ENCODE assay signal across 8 cellular contexts in genomic region chr12:122024132-122024785, GRCh38. TPM values are rescaled to one million over a fixed set of nuclear protein-coding genes. Genes with fewer than 3 reads are reported as not detected.
DNase-seq lines count a peak whose midpoint lies in the region; ATAC-seq, FAIRE-seq and TF ChIP-seq lines count a peak whose summit lies in the region.

No MANE protein-coding gene starts in this region.

- peak overlapping the region; percentile 74 for H3K4me2 ChIP-seq in K562 (ENCODE audit: insufficient read depth, low read length)

- H3K9me1 ChIP-seq in K562 (ENCODE audit: control insufficient read depth, insufficient read depth, low read length) = peaks cover 1% of the 10 kb centered on the region

- H3K36me3 Mint-ChIP-seq in activated CD4-positive, alpha-beta T cell treated with anti-CD3 and anti-CD28 coated beads, Interleukin-2, amount 10 ng/mL, durations not matched to agents 7 days and 5 days (ENCODE audit: low read depth) = peaks cover 5% of the 10 kb centered on the region

- POLR2A ChIA-PET in activated CD4-positive, alpha-beta T cell treated with anti-CD3 and anti-CD28 coated beads, Interleukin-2, amount 10 ng/mL, durations not matched to agents 7 days and 5 days (lab: Charles Lee) = interaction anchor here (0.6 kb wide), 1 partner anchor 31 kb away, joined by 3 read pairs; no protein-coding TSS in a partner anchor
- POLR2A ChIA-PET in K562 (lab: Yijun Ruan, JAX) = interaction anchor here (0.5 to 1.2 kb wide), 6 partner anchors 9 to 116 kb away, joined by 3 to 4 read pairs (median 3); no protein-coding TSS in a partner anchor

- H3K36me3 ChIP-seq in K562 (ENCODE audit: control insufficient read depth, insufficient read depth, low read length) (no peaks in the 10 kb centered on the region), lung (ENCODE audit: control insufficient read depth in 2 of 2, insufficient read depth in 2 of 2, low read length in 2 of 2) (no peaks in the 10 kb centered on the region), urinary bladder (ENCODE audit: insufficient read depth) (no peaks in the 10 kb centered on the region)

- no peaks in the 10 kb centered on the region; the same call in 1 of the 2 replicates for H3K9me3 ChIP-seq in K562 (replicated peaks; ENCODE audit: control insufficient read depth, insufficient read depth, low read depth, low read length)
- no peaks in the 10 kb centered on the region for H3K9me3 ChIP-seq in lung (ENCODE audit: control insufficient read depth in 2 of 2, insufficient read depth in 1 of 2, low read length in 1 of 2)

- in situ Hi-C loops in K562 (cut with MboI) = no loop called here

- H3K9ac ChIP-seq in K562 (ENCODE audit: insufficient read depth in 1 of 2, low read depth in 2 of 2, low read length in 2 of 2) = peak overlapping the region; percentile 80 to 98; a peak in 3 of 4 replicates

- H3K79me2 ChIP-seq in K562 (ENCODE audit: control insufficient read depth, insufficient read depth, low read length) = peaks cover 68% of the 10 kb centered on the region

- no TSS peak for BruUV-seq in K562 (replicated peaks; lab: Mats Ljungman, UMichigan)

- H3K27me3 ChIP-seq in K562 (ENCODE audit: control insufficient read depth in 2 of 2, insufficient read depth in 2 of 2, low read length in 2 of 2) = no peaks in the 10 kb centered on the region; a peak in 1 of 5 replicates
- H3K27me3 ChIP-seq in lung (ENCODE audit: control insufficient read depth, insufficient read depth) = no peaks in the 10 kb centered on the region

- no peak for TF ChIP-seq EP300 in K562 (IDR thresholded peaks at IDR 0.05; ENCODE audit: low read length)

- H3K4me1 ChIP-seq in K562 (replicated peaks in 1 of 2; ENCODE audit: control insufficient read depth in 2 of 2, insufficient read depth in 2 of 2, low read length in 2 of 2) (peaks cover 17 to 52% of the 10 kb centered on the region in 2 experiments), lung (ENCODE audit: control insufficient read depth in 2 of 2, insufficient read depth in 2 of 2, low read length in 2 of 2) (peaks cover 0 to 15% of the 10 kb centered on the region in 2 donors), urinary bladder (ENCODE audit: insufficient read depth) (no peaks in the 10 kb centered on the region)

- no peak for TF ChIP-seq POLR2A in K562 (conservative IDR thresholded peaks at IDR 0.05)

- H3K27ac ChIP-seq in K562 (ENCODE audit: extremely low read depth, low read depth, low read length) (peak overlapping the region; percentile 93), lung (ENCODE audit: low read depth in 1 of 2, low read length in 1 of 2) (peak overlapping the region; percentile 26 to 69), urinary bladder (ENCODE audit: low read depth) (peak overlapping the region; percentile 62)

- no peak overlapping the region for H3K27ac Mint-ChIP-seq in activated CD4-positive, alpha-beta T cell treated with anti-CD3 and anti-CD28 coated beads, Interleukin-2, amount 10 ng/mL, durations not matched to agents 7 days and 5 days

- H3K4me3 ChIP-seq in K562 (peak overlapping the region; percentile 73), lung (no peak overlapping the region), urinary bladder (ENCODE audit: low read depth, low read length) (peak overlapping the region; percentile 96)

- TF ChIP-seq CTCF in K562 (IDR thresholded peaks at IDR 0.05 in 2 of 3, conservative IDR thresholded peaks at IDR 0.05 in 1 of 3; ENCODE audit: insufficient read depth in 2 of 3, low read depth in 1 of 3, low read length in 3 of 3) (peak in 1 of 3 experiments; percentile 12; a peak in 1 of 6 replicates), lung (IDR thresholded peaks at IDR 0.05; ENCODE audit: control extremely low read depth, extremely low read depth) (no peak)

- peak; percentile 84 for FAIRE-seq in K562 (lab: Jason Lieb, UNC)

- H3K27me3 Mint-ChIP-seq in activated CD4-positive, alpha-beta T cell treated with anti-CD3 and anti-CD28 coated beads, Interleukin-2, amount 10 ng/mL, durations not matched to agents 7 days and 5 days = peaks cover 17% of the 10 kb centered on the region

- CTCF ChIA-PET in activated CD4-positive, alpha-beta T cell treated with anti-CD3 and anti-CD28 coated beads, Interleukin-2, amount 10 ng/mL, durations not matched to agents 7 days and 5 days (lab: Charles Lee) = interaction anchor here (0.7 to 1.7 kb wide), 3 partner anchors 32 to 106 kb away, joined by 3 to 7 read pairs (median 3); partner anchors contain the start of gene CFAP251
- CTCF ChIA-PET in K562 (lab: Yijun Ruan, JAX; ENCODE audit: low intra/inter-chr PET ratio) = no interaction called here

- H2AFZ ChIP-seq in K562 (ENCODE audit: low read depth, low read length) = no peak overlapping the region

- TF ChIP-seq RAD21 in K562 (CRISPR knock-in tag; conservative IDR thresholded peaks at IDR 0.05 in 1 of 2, IDR thresholded peaks at IDR 0.05 in 1 of 2) = no peak

- 17% methylated on average over 16 of the region's 16 CpGs for WGBS in K562 (ENCODE audit: insufficient coverage, low coverage, missing lambda C conversion rate)
- WGBS in lung, 2 donors = 79% methylated on average over 16 of the region's 16 CpGs
- WGBS in urinary bladder = 72% methylated on average over 16 of the region's 16 CpGs

- ATAC-seq in K562 = peak; percentile 47
- no peak for ATAC-seq in lung (ENCODE audit: insufficient read depth, low FRiP score)

- H4K20me1 ChIP-seq in K562 (replicated peaks; ENCODE audit: control insufficient read depth, insufficient read depth, low read length) = peaks cover 5% of the 10 kb centered on the region; the same call in 1 of the 2 replicates

- intact Hi-C loops in K562 (cut with micrococcal nuclease) = loop anchor here (5.0 kb wide), 1 partner anchor 92 kb away; no protein-coding TSS in a partner anchor

- H3K4me1 Mint-ChIP-seq in activated CD4-positive, alpha-beta T cell treated with anti-CD3 and anti-CD28 coated beads, Interleukin-2, amount 10 ng/mL, durations not matched to agents 7 days and 5 days = peaks cover 20% of the 10 kb centered on the region

- H3K9me3 Mint-ChIP-seq in activated CD4-positive, alpha-beta T cell treated with anti-CD3 and anti-CD28 coated beads, Interleukin-2, amount 10 ng/mL, durations not matched to agents 7 days and 5 days = peaks cover 3% of the 10 kb centered on the region

- peak overlapping the region; percentile 22 for H3K4me3 Mint-ChIP-seq in activated CD4-positive, alpha-beta T cell treated with anti-CD3 and anti-CD28 coated beads, Interleukin-2, amount 10 ng/mL, durations not matched to agents 7 days and 5 days

- no peak for DNase-seq in activated CD4-positive, alpha-beta T cell treated with anti-CD3 and anti-CD28 coated beads, Interleukin-2, amount 10 ng/mL, durations not matched to agents 7 days and 5 days
- no peak for DNase-seq in activated CD4-positive, alpha-beta T cell treated with anti-CD3 and anti-CD28 coated beads for 4 hours
- peak in 3 of 4 experiments; percentile 37 to 58 (median 51) for DNase-seq in K562 (ENCODE audit: extremely low read depth in 1 of 4, low spot score in 3 of 4)
- no peak for DNase-seq in lung (ENCODE audit: low spot score)
- no peak for DNase-seq in HuH-7.5 (ENCODE audit: low spot score)
- DNase-seq in midbrain (lab: John Stamatoyannopoulos, UW) = no peak
- DNase-seq in activated CD8-positive, alpha-beta memory T cell treated with anti-CD3 and anti-CD28 coated beads, Interleukin-2, amount 50 U/mL, for 4 hours = no peak

RNA-seq across cellular contexts. Expression of gene BCL7A, which starts 2.6 kb away (rescaled TPM):
- total RNA-seq in activated CD4-positive, alpha-beta T cell treated with anti-CD3 and anti-CD28 coated beads, Interleukin-2, amount 10 ng/mL, durations not matched to agents 7 days and 5 days = 1 to 10 TPM; 8.5 to 8.7 TPM
- 14.3 and 26.5 TPM in 2 replicates for total RNA-seq in K562 (2011; cell fraction: chromatin; rRNA removed; ENCODE audit: low replicate concordance)
- 14.6 and 18.5 TPM in 2 replicates for total RNA-seq in K562 (2011; cell fraction: nucleolus; rRNA removed)
- 12.9 and 13.2 TPM in 2 replicates for total RNA-seq in K562 (2011; cell fraction: nucleoplasm; rRNA removed)
- total RNA-seq in K562 (2014; rRNA removed) = 16.1 and 23.1 TPM in 2 replicates
- total RNA-seq in K562 (2014; rRNA removed; fragmentation: Illumina TruSeq; extraction: Trizol) = 11.0 and 13.6 TPM in 2 replicates
- total RNA-seq in K562 (2015; rRNA removed; fragmentation: Illumina TruSeq; extraction: Trizol) = 14.9 TPM in 2 replicates
- total RNA-seq in K562 (2021) = 19.9 and 21.9 TPM in 2 replicates
- 11.2 and 11.5 TPM in 2 replicates for polyA plus RNA-seq in K562 (2011; rRNA removed)
- polyA plus RNA-seq in K562 (2011; cell fraction: cytosol; rRNA removed) = 13.9 and 19.9 TPM in 2 replicates
- 9.8 and 12.1 TPM in 2 replicates for polyA plus RNA-seq in K562 (2011; cell fraction: nucleus; rRNA removed)
- polyA plus RNA-seq in K562 (2012) = 14.5 and 17.2 TPM in 2 replicates
- 19.5 and 20.1 TPM in 2 replicates for polyA plus RNA-seq in K562 (2014; fragmentation: Illumina TruSeq; extraction: Trizol)
- polyA plus RNA-seq in K562 (2014; fragmentation: Nextera tagmentation; extraction: Ambion mirVana) = under 1 TPM; 0.25 to 0.30 TPM
- polyA plus RNA-seq in K562 (2014; rRNA removed) = 16.8 and 17.1 TPM in 2 replicates
- 9.0 and 9.8 TPM in 2 replicates for polyA minus RNA-seq in K562 (2011; rRNA and poly(A)+ RNA removed)
- 8.2 and 11.0 TPM in 2 replicates for polyA minus RNA-seq in K562 (2011; cell fraction: cytosol; rRNA and poly(A)+ RNA removed)
- 2.8 and 4.3 TPM in 2 replicates for polyA minus RNA-seq in K562 (2011; cell fraction: nucleus; rRNA and poly(A)+ RNA removed)
- 10 to 100 TPM; 13.2 to 21.2 TPM for total RNA-seq in lung
- 1 to 10 TPM; 3.4 to 4.5 TPM for polyA plus RNA-seq in lung
- 7.8 TPM for total RNA-seq in urinary bladder
- polyA plus RNA-seq in urinary bladder = 9.1 TPM

RNA-seq across cellular contexts. Expression of gene MLXIP, which starts 54.3 kb away (rescaled TPM):
- total RNA-seq in activated CD4-positive, alpha-beta T cell treated with anti-CD3 and anti-CD28 coated beads, Interleukin-2, amount 10 ng/mL, durations not matched to agents 7 days and 5 days = 10 to 100 TPM; 45.7 to 46.8 TPM
- 289 and 513 TPM in 2 replicates for total RNA-seq in K562 (2011; cell fraction: chromatin; rRNA removed; ENCODE audit: low replicate concordance)
- 197 and 203 TPM in 2 replicates for total RNA-seq in K562 (2011; cell fraction: nucleolus; rRNA removed)
- 215 and 311 TPM in 2 replicates for total RNA-seq in K562 (2011; cell fraction: nucleoplasm; rRNA removed)
- total RNA-seq in K562 (2014; rRNA removed) = 14.7 and 36.9 TPM in 2 replicates
- 13.8 and 18.1 TPM in 2 replicates for total RNA-seq in K562 (2014; rRNA removed; fragmentation: Illumina TruSeq; extraction: Trizol)
- total RNA-seq in K562 (2015; rRNA removed; fragmentation: Illumina TruSeq; extraction: Trizol) = 25.8 and 28.9 TPM in 2 replicates
- total RNA-seq in K562 (2021) = 65.8 and 66.3 TPM in 2 replicates
- 14.4 and 20.7 TPM in 2 replicates for polyA plus RNA-seq in K562 (2011; rRNA removed)
- polyA plus RNA-seq in K562 (2011; cell fraction: cytosol; rRNA removed) = 9.9 and 11.6 TPM in 2 replicates
- polyA plus RNA-seq in K562 (2011; cell fraction: nucleus; rRNA removed) = 78.1 and 99.4 TPM in 2 replicates
- 33.1 and 37.7 TPM in 2 replicates for polyA plus RNA-seq in K562 (2012)
- 40.7 and 46.7 TPM in 2 replicates for polyA plus RNA-seq in K562 (2014; fragmentation: Illumina TruSeq; extraction: Trizol)
- polyA plus RNA-seq in K562 (2014; fragmentation: Nextera tagmentation; extraction: Ambion mirVana) = 1 to 10 TPM; 2.2 to 3.8 TPM
- 26.0 and 26.5 TPM in 2 replicates for polyA plus RNA-seq in K562 (2014; rRNA removed)
- polyA minus RNA-seq in K562 (2011; rRNA and poly(A)+ RNA removed) = 20.9 and 23.5 TPM in 2 replicates
- polyA minus RNA-seq in K562 (2011; cell fraction: cytosol; rRNA and poly(A)+ RNA removed) = 51.8 and 60.9 TPM in 2 replicates
- polyA minus RNA-seq in K562 (2011; cell fraction: nucleus; rRNA and poly(A)+ RNA removed) = 61.8 and 88.5 TPM in 2 replicates
- total RNA-seq in lung = 10 to 100 TPM; 47.0 to 58.8 TPM
- polyA plus RNA-seq in lung = 10 to 100 TPM; 29.1 to 30.5 TPM
- total RNA-seq in urinary bladder = 37.8 TPM
- polyA plus RNA-seq in urinary bladder = 67.9 TPM

Comparison
In these comparisons a context has a peak if more than half of its experiments do, and no peak if none do; other contexts are left out.
1. DNase-seq: peak in K562 (3 of 4); none in activated CD4-positive, alpha-beta T cell treated with anti-CD3 and anti-CD28 coated beads, Interleukin-2, amount 10 ng/mL, durations not matched to agents 7 days and 5 days (single experiment), activated CD4-positive, alpha-beta T cell treated with anti-CD3 and anti-CD28 coated beads for 4 hours (0 of 2), lung (single experiment), HuH-7.5 (single experiment), midbrain (single experiment) and activated CD8-positive, alpha-beta memory T cell treated with anti-CD3 and anti-CD28 coated beads, Interleukin-2, amount 50 U/mL, for 4 hours (single experiment).
2. Peak in every context shown above with its lines, with median percentiles within 50 percentile points of each other: H3K27ac ChIP-seq.